In genomic region chr4:35511851-35512250, GRCh38 we compare ENCODE assay signal across 18 cellular contexts.
"Had no signal": no experiment of that assay in that cellular context is flagged by ENCODE, and none has a peak within 500 bp of the region (broad histone marks: within the 10 kb centered on the region; RNA-seq: fewer than 3 reads in every experiment).

No MANE protein-coding gene starts in this region.

- H3K9me3 ChIP-seq: esophagus squamous epithelium, spleen, stomach, thoracic aorta, transverse colon had no signal

- H3K4me3 ChIP-seq: esophagus squamous epithelium, hepatocyte, spleen, stomach, thoracic aorta, transverse colon had no signal

- H3K27ac ChIP-seq: esophagus squamous epithelium, hepatocyte, spleen, stomach, thoracic aorta, transverse colon had no signal

- H3K36me3 ChIP-seq: esophagus squamous epithelium, spleen, stomach, thoracic aorta, transverse colon had no signal

- H3K4me1 ChIP-seq: esophagus squamous epithelium, spleen, stomach, transverse colon had no signal

- H3K27me3 ChIP-seq: esophagus squamous epithelium, hepatocyte, spleen, stomach, transverse colon had no signal

- DNase-seq: effector memory CD4-positive, alpha-beta T cell; esophagus squamous epithelium; foreskin fibroblast; head of caudate nucleus; kidney glomerular epithelial cell; natural killer cell; posterior cingulate gyrus; spleen; stimulated activated CD4-positive, alpha-beta T cell treated with anti-CD3 and anti-CD28 coated beads, Interleukin-15, amount 100 ng/mL, for 24 hours; stimulated activated CD4-positive, alpha-beta T cell treated with anti-CD3 and anti-CD28 coated beads, Interleukin-2, amount 100 ng/mL, for 24 hours; stimulated activated CD4-positive, alpha-beta T cell treated with anti-CD3 and anti-CD28 coated beads, Interleukin-4, amount 100 ng/mL, for 4 hours; stimulated activated naive CD4-positive, alpha-beta T cell; stomach; substantia nigra; transverse colon had no signal

- ATAC-seq: natural killer cell, sciatic nerve had no signal
